Comparison of ENCODE assay signal across 11 cellular contexts in the genomic region with DNA sequence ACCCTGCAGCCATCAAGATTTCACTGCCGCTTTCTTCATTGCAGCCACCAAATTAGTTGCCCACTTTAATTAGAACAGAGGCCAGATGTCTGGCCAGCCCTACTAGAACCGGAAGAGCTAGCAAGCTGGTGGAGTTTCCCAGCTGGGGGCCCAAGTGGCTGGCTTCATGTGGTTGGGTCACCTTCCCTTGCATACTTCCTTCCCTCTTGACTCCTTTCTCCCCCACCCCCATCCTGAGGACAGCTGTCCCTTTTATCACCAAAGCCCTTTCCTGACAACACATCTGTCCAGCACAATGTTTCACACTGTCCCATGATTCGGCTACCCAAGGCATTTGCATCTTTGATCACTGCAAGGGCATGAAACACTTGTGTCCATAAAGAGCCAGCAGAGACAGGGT.
DNase-seq lines count a peak whose midpoint lies in the region; ATAC-seq, FAIRE-seq and TF ChIP-seq lines count a peak whose summit lies in the region.
"Had no signal": no experiment of that assay in that cellular context is flagged by ENCODE, and none has a peak within 500 bp of the region (broad histone marks: within the 10 kb centered on the region; RNA-seq: fewer than 3 reads in every experiment).

No MANE protein-coding gene starts in this region.

- H3K4me3 ChIP-seq in Caco-2 (ENCODE audit: low read depth, low read length) = no peak overlapping the region
- H3K4me3 ChIP-seq in GM12878 = no peak overlapping the region

- peak overlapping the region; percentile 41; the same call in 1 of the 2 replicates for H3K4me2 ChIP-seq in GM12878 (ENCODE audit: control insufficient read depth, insufficient read depth)

- TF ChIP-seq CTCF in Caco-2 (IDR thresholded peaks at IDR 0.05; ENCODE audit: insufficient read depth in 1 of 2, low read depth in 1 of 2, low read length in 1 of 2, severe bottlenecking in 1 of 2, unreplicated experiment in 1 of 2) (no peak), GM12878 (IDR thresholded peaks at IDR 0.05 in 2 of 3, conservative IDR thresholded peaks at IDR 0.05 in 1 of 3; ENCODE audit: control insufficient read depth in 2 of 3, extremely low read depth in 1 of 3, insufficient read depth in 1 of 3, low read depth in 3 of 3, low read length in 3 of 3) (no peak)

- TF ChIP-seq POLR2A in GM12878 (IDR thresholded peaks at IDR 0.05; ENCODE audit: low read depth, low read length) = no peak

- no TSS peak for BruUV-seq in Caco-2 (replicated peaks; lab: Mats Ljungman, UMichigan)
- BruUV-seq in GM12878 (replicated peaks; lab: Mats Ljungman, UMichigan) = no TSS peak

- POLR2A ChIA-PET in Caco-2 (lab: Charles Lee) = no interaction called here
- POLR2A ChIA-PET in GM12878 (lab: Charles Lee) = no interaction called here

- intact Hi-C loops in Caco-2 (cut with micrococcal nuclease; ENCODE audit: unreplicated experiment) (loop anchor here (5.0 kb wide), 1 partner anchor 274 kb away; no protein-coding TSS in a partner anchor), GM12878 (cut with micrococcal nuclease; ENCODE audit: unreplicated experiment) (no loop called here)

- no peaks in the 10 kb centered on the region for H3K27me3 Mint-ChIP-seq in Caco-2 (ENCODE audit: insufficient read depth, unreplicated experiment)

- ATAC-seq in GM19463 (IDR thresholded peaks at IDR 0.05; ENCODE audit: unreplicated experiment) (peak; percentile 66), HG03460 (IDR thresholded peaks at IDR 0.05; ENCODE audit: unreplicated experiment) (peak; percentile 64), GM12878 (peak; percentile 85)
- ATAC-seq: left lobe of liver had no signal

- H3K27ac ChIP-seq in GM12878 (ENCODE audit: control insufficient read depth, insufficient read depth) = peak overlapping the region; percentile 40
- H3K27ac ChIP-seq: C4-2B had no signal

- peaks cover 24% of the 10 kb centered on the region for H3K9me3 Mint-ChIP-seq in Caco-2 (ENCODE audit: unreplicated experiment)

- H3K4me1 Mint-ChIP-seq in Caco-2 (ENCODE audit: low read depth, unreplicated experiment) = peaks cover 30% of the 10 kb centered on the region

- FAIRE-seq in GM12878 (lab: Jason Lieb, UNC) = no peak

- H3K4me1 ChIP-seq in Caco-2 = peaks cover 30% of the 10 kb centered on the region
- peaks cover 58% of the 10 kb centered on the region for H3K4me1 ChIP-seq in GM12878 (ENCODE audit: control insufficient read depth, insufficient read depth, low read length)

- no peak for TF ChIP-seq RAD21 in GM12878 (IDR thresholded peaks at IDR 0.05; ENCODE audit: insufficient read depth, low read depth, low read length)

- no peaks in the 10 kb centered on the region for H4K20me1 ChIP-seq in GM12878 (ENCODE audit: control insufficient read depth, insufficient read depth)

- in situ Hi-C loops in GM12878 (cut with MboI) = no loop called here

- DNase-seq in Caco-2 (no peak), GM12878 (ENCODE audit: low read depth, low spot score) (no peak), HUDEP-2 (lab: John Stamatoyannopoulos, UW; ENCODE audit: unreplicated experiment in 76 of 76) (no peak), NCI-H226 (no peak), DMS153 treated with DMSO at 0.1 percent for 48 hours (lab: John Stamatoyannopoulos, UW; ENCODE audit: unreplicated experiment) (no peak), 8988T (no peak)
- DNase-seq: NCI-H1092 treated with DMSO at 0.1 percent for 48 hours had no signal

- peak overlapping the region; percentile 55 for H3K4me3 Mint-ChIP-seq in Caco-2 (ENCODE audit: unreplicated experiment)

- H3K36me3 ChIP-seq in Caco-2 (ENCODE audit: control insufficient read depth, insufficient read depth, low read length) (no peaks in the 10 kb centered on the region), GM12878 (ENCODE audit: control insufficient read depth in 2 of 2, insufficient read depth in 2 of 2, low read length in 1 of 2) (no peaks in the 10 kb centered on the region)

- H3K9ac ChIP-seq in GM12878 (ENCODE audit: control insufficient read depth, insufficient read depth, low read length) = 0 out of 2 replicates have a peak overlapping the region, but pooled peaks have one; percentile 1

- H3K9me3 ChIP-seq in Caco-2 = no peaks in the 10 kb centered on the region
- H3K9me3 ChIP-seq in GM12878 (replicated peaks; ENCODE audit: control insufficient read depth, insufficient read depth, low read length) = no peaks in the 10 kb centered on the region

- H3K79me2 ChIP-seq in GM12878 (ENCODE audit: control insufficient read depth, insufficient read depth, low read length) = no peaks in the 10 kb centered on the region

- 14% methylated on average over 3 of the region's 3 CpGs for WGBS in GM12878 (ENCODE audit: insufficient coverage, insufficient replicate concordance, low lambda C conversion rate, missing lambda C conversion rate)

- H2AFZ ChIP-seq in GM12878 (ENCODE audit: control insufficient read depth, low read depth, low read length) = peak overlapping the region; percentile 74

- RAD21 ChIA-PET in GM12878 (lab: Charles Lee; ENCODE audit: unreplicated experiment) = interaction anchor here (1.3 kb wide), 1 partner anchor 12 kb away, joined by 8 read pairs; no protein-coding TSS in a partner anchor

- H3K27ac Mint-ChIP-seq in Caco-2 (ENCODE audit: unreplicated experiment) = peak overlapping the region; percentile 91

- TF ChIP-seq EP300 in GM12878 (IDR thresholded peaks at IDR 0.05; ENCODE audit: borderline replicate concordance in 1 of 2, control insufficient read depth in 1 of 2, low read depth in 2 of 2, low read length in 2 of 2) = no peak

- CTCF ChIA-PET in Caco-2 (lab: Charles Lee) (no interaction called here), GM12878 (lab: Yijun Ruan, JAX) (interaction anchor here (0.6 to 1.5 kb wide), 3 partner anchors 11 to 73 kb away, joined by 3 to 5 read pairs (median 3); no protein-coding TSS in a partner anchor)

- H3K27me3 ChIP-seq in Caco-2 (replicated peaks; ENCODE audit: control insufficient read depth, insufficient read depth, low read length) (no peaks in the 10 kb centered on the region), GM12878 (replicated peaks in 1 of 2; ENCODE audit: control insufficient read depth in 2 of 2, insufficient read depth in 2 of 2, low read length in 1 of 2) (no peaks in the 10 kb centered on the region)

- H3K36me3 Mint-ChIP-seq in Caco-2 (ENCODE audit: insufficient read depth, unreplicated experiment) = no peaks in the 10 kb centered on the region

- SMC1A ChIA-PET in GM12878 (lab: Charles Lee; ENCODE audit: uncharacterized antibody, unreplicated experiment) = interaction anchor here (1.1 to 2.4 kb wide), 4 partner anchors 10 to 143 kb away, joined by 3 to 11 read pairs (median 4); no protein-coding TSS in a partner anchor

TF ChIP-seq in GM12878, 131 proteins besides CTCF, POLR2A, EP300 and RAD21:
- peak; percentile 56 for TF ChIP-seq RUNX3 (IDR thresholded peaks at IDR 0.05; ENCODE audit: low read length)
- TF ChIP-seq PAX5 (IDR thresholded peaks at IDR 0.05; ENCODE audit: borderline replicate concordance, low read depth, low read length) = peak; percentile 29; the same call in 1 of the 2 replicates
- TF ChIP-seq, protein P1, sequence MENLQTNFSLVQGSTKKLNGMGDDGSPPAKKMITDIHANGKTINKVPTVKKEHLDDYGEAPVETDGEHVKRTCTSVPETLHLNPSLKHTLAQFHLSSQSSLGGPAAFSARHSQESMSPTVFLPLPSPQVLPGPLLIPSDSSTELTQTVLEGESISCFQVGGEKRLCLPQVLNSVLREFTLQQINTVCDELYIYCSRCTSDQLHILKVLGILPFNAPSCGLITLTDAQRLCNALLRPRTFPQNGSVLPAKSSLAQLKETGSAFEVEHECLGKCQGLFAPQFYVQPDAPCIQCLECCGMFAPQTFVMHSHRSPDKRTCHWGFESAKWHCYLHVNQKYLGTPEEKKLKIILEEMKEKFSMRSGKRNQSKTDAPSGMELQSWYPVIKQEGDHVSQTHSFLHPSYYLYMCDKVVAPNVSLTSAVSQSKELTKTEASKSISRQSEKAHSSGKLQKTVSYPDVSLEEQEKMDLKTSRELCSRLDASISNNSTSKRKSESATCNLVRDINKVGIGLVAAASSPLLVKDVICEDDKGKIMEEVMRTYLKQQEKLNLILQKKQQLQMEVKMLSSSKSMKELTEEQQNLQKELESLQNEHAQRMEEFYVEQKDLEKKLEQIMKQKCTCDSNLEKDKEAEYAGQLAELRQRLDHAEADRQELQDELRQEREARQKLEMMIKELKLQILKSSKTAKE (IDR thresholded peaks at IDR 0.05; ENCODE audit: low read depth, poor library complexity, severe bottlenecking) = no peak
- no peak for TF ChIP-seq ZNF274 (IDR thresholded peaks at IDR 0.05; ENCODE audit: insufficient read depth, insufficient read length)
- TF ChIP-seq MTA2 (IDR thresholded peaks at IDR 0.05; ENCODE audit: low read depth) = no peak
- peak; percentile 51; the same call in 1 of the 2 replicates for TF ChIP-seq EED (IDR thresholded peaks at IDR 0.05; ENCODE audit: low read depth)
- no peak for TF ChIP-seq SREBF1 (IDR thresholded peaks at IDR 0.05; ENCODE audit: low read length)
- TF ChIP-seq NFIC (IDR thresholded peaks at IDR 0.05; ENCODE audit: low read depth, low read length) = peak; percentile 43; the same call in 1 of the 2 replicates
- peak; percentile 14 for TF ChIP-seq SP1 (IDR thresholded peaks at IDR 0.05; ENCODE audit: low read depth, low read length)
- peak; percentile 36; the same call in 1 of the 2 replicates for TF ChIP-seq TCF12 (IDR thresholded peaks at IDR 0.05; ENCODE audit: low read depth, low read length)
